1 cellular context compared by ENCODE assay signal in the genomic region with DNA sequence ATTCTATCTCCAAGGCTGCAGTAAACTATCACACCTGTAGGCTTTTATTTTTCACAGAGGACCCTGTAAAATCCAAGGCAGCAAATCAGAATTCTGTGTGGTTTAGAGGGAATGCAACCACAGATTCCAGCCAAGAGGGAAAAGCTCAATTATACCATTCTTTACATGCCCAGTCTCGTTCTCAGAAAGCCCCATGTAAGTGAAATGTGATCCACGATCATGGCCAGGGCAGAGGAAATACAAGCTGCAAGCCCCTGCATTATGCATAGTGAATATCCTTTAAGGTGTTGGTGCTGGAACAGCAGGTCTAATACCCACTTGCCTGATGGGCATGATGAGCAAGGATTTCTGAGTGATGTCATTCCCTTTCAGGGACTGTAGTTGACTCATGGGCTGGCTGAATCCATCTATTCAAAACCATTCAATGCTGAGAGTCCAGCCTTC.
TF ChIP-seq lines count a peak whose summit lies in the region.

No MANE protein-coding gene starts in this region.

TF ChIP-seq in IMR-90, 13 proteins besides CTCF, POLR2A, EP300 and RAD21:
- no peak for TF ChIP-seq RFX5 (IDR thresholded peaks at IDR 0.05; ENCODE audit: low read depth, low read length)
- TF ChIP-seq, protein P1, sequence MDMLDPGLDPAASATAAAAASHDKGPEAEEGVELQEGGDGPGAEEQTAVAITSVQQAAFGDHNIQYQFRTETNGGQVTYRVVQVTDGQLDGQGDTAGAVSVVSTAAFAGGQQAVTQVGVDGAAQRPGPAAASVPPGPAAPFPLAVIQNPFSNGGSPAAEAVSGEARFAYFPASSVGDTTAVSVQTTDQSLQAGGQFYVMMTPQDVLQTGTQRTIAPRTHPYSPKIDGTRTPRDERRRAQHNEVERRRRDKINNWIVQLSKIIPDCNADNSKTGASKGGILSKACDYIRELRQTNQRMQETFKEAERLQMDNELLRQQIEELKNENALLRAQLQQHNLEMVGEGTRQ (IDR thresholded peaks at IDR 0.05; ENCODE audit: low read depth, low read length) = no peak
- peak; percentile 36 for TF ChIP-seq RCOR1 (IDR thresholded peaks at IDR 0.05; ENCODE audit: insufficient replicate concordance, low read length)
